In the genomic region with DNA sequence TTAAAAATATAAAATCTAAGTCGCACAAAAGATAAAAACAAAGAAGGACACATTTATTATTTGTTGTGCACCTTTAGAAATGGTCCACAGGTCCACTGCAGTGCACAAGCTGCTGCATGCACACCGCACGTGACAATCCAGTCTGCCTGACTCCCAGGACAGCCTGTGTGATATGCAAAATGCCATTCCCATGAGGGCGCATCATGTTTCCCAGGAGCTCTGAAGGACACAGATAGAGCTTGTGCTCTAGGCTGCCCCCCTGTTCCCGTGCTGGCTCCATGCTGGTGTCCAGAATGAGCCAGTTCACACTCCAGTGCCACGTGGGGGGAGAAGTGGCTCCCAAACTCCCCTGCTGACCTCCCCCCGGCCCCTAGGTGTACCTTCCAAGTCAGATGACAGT, we compare ENCODE assay signal across 10 cellular contexts. TPM values are rescaled to one million over a fixed set of nuclear protein-coding genes. Genes with fewer than 3 reads are reported as not detected.
A peak's percentile ranks its signal among the peaks of the same experiment; 100 is the strongest.
DNase-seq lines count a peak whose midpoint lies in the region; ATAC-seq and TF ChIP-seq lines count a peak whose summit lies in the region.
"Had no signal": no experiment of that assay in that cellular context is flagged by ENCODE, and none has a peak within 500 bp of the region (broad histone marks: within the 10 kb centered on the region; RNA-seq: fewer than 3 reads in every experiment).

No MANE protein-coding gene starts in this region.

- no peaks in the 10 kb centered on the region for H4K20me1 ChIP-seq in MM.1S (ENCODE audit: insufficient read depth, low read length)

- H3K9ac ChIP-seq in MM.1S (ENCODE audit: low read length), result no peak overlapping the region

- no peaks in the 10 kb centered on the region for H3K79me2 ChIP-seq in MM.1S (ENCODE audit: low read length)

- WGBS in transverse colon (ENCODE audit: low coverage in 1 of 2), 2 donors, result 63 to 88% methylated on average over 3 to 7 of the region's 7 CpGs

- H3K27me3 ChIP-seq in MM.1S (replicated peaks; ENCODE audit: insufficient read depth, low read length) (no peaks in the 10 kb centered on the region), transverse colon (no peaks in the 10 kb centered on the region)

- TF ChIP-seq POLR2A in transverse colon (IDR thresholded peaks at IDR 0.05), result no peak

- no peak overlapping the region for H3K4me2 ChIP-seq in MM.1S (ENCODE audit: low read depth, low read length)

- no peaks in the 10 kb centered on the region for H3K4me1 ChIP-seq in MM.1S (ENCODE audit: low read length)
- H3K4me1 ChIP-seq in transverse colon, result no peaks in the 10 kb centered on the region

- no peak overlapping the region for H2AFZ ChIP-seq in MM.1S (ENCODE audit: low read length)

- DNase-seq in ACHN (peak; percentile 54), MM.1S (peak; percentile 10), amniotic epithelial cell (ENCODE audit: low read depth) (peak; percentile 73), islet precursor cell (peak; percentile 92), NCI-H2081 treated with DMSO at 0.1 percent for 48 hours (lab: John Stamatoyannopoulos, UW) (no peak), transverse colon (no peak), left lobe of liver (ENCODE audit: low spot score) (no peak)
- no peak for DNase-seq in stimulated activated CD8-positive, alpha-beta memory T cell treated with anti-CD3 and anti-CD28 coated beads, Interleukin-4, amount 100 ng/mL, for 48 hours

- H3F3A ChIP-seq in MM.1S (ENCODE audit: insufficient read depth, low read length), result no peaks in the 10 kb centered on the region

- H3K9me2 ChIP-seq in MM.1S (replicated peaks; ENCODE audit: insufficient read depth, low read length), result no peaks in the 10 kb centered on the region

- no peak overlapping the region for H3K4me3 ChIP-seq in MM.1S (ENCODE audit: low read length)
- H3K4me3 ChIP-seq in transverse colon, result no peak overlapping the region

- H3K36me3 ChIP-seq in MM.1S (replicated peaks; ENCODE audit: insufficient read depth, low read length), result no peaks in the 10 kb centered on the region
- no peaks in the 10 kb centered on the region for H3K36me3 ChIP-seq in transverse colon

- intact Hi-C loops in transverse colon (cut with DNase I; ENCODE audit: low total_unique reads), result loop anchor here (2.0 to 5.0 kb wide), 2 partner anchors 59 to 186 kb away; no protein-coding TSS in a partner anchor

- in situ Hi-C loops in ACHN (cut with HindIII; ENCODE audit: low pct_ligation_motif_present, low pct_unique_long_range_greater_than_20kb, low sequenced_read_pairs), result no loop called here
- in situ Hi-C loops in transverse colon (cut with MboI; ENCODE audit: low pct_ligation_motif_present in 1 of 4, low pct_unique_long_range_greater_than_20kb in 1 of 4, low sequenced_read_pairs in 3 of 4), result loop anchor here in 1 of 4 donors (25.0 kb wide), 1 partner anchor 136 kb away; a partner anchor contains a TSS

- no peak for TF ChIP-seq EP300 in transverse colon (IDR thresholded peaks at IDR 0.05; ENCODE audit: low read depth)

- no peak overlapping the region for H3K27ac ChIP-seq in MM.1S (ENCODE audit: low read length)
- no peak overlapping the region for H3K27ac ChIP-seq in transverse colon

- H3K9me3 ChIP-seq in MM.1S (replicated peaks; ENCODE audit: insufficient read depth, low read length) (no peaks in the 10 kb centered on the region), transverse colon (no peaks in the 10 kb centered on the region)

- ATAC-seq in left lobe of liver, result no peak

- TF ChIP-seq CTCF in MM.1S (IDR thresholded peaks at IDR 0.05; ENCODE audit: low read length) (no peak), transverse colon (IDR thresholded peaks at IDR 0.05) (no peak)

RNA-seq across cellular contexts. Expression of a gene that starts 26.5 kb away (rescaled TPM):
- total RNA-seq in transverse colon (under 1 TPM in 2 of 4 donors, not detected in 2; 0.27 to 0.32 TPM), left lobe of liver (0.73 TPM)
- total RNA-seq: T-helper 1 cell treated with Interleukin-12 subunit alpha and Interleukin-12 subunit beta and Interleukin-4 antibody, amounts not matched to agents 30 ng/mL and 1 ng/mL, for 36 hours had no signal

RNA-seq across cellular contexts. Expression of a gene that starts 33.5 kb away (rescaled TPM):
- total RNA-seq in transverse colon, result not detected
- total RNA-seq in left lobe of liver, result 0.05 TPM
- total RNA-seq: mesenteric fat pad; T-helper 1 cell treated with Interleukin-12 subunit alpha and Interleukin-12 subunit beta and Interleukin-4 antibody, amounts not matched to agents 30 ng/mL and 1 ng/mL, for 36 hours had no signal

RNA-seq across cellular contexts. Expression of a gene that starts 47.0 kb away (rescaled TPM):
- total RNA-seq in transverse colon (10 to 100 TPM in 2 of 4 donors, 1 to 10 TPM in 2; 2.6 to 14.3 (median 6.7) TPM), left lobe of liver (not detected)
- total RNA-seq: T-helper 1 cell treated with Interleukin-12 subunit alpha and Interleukin-12 subunit beta and Interleukin-4 antibody, amounts not matched to agents 30 ng/mL and 1 ng/mL, for 36 hours had no signal

Comparison
In these comparisons a context has a peak if more than half of its experiments do, and no peak if none do; other contexts are left out.
1. DNase-seq: peak in ACHN (single experiment), MM.1S (single experiment), amniotic epithelial cell (single experiment) and islet precursor cell (single experiment); none in NCI-H2081 treated with DMSO at 0.1 percent for 48 hours (single experiment), stimulated activated CD8-positive, alpha-beta memory T cell treated with anti-CD3 and anti-CD28 coated beads, Interleukin-4, amount 100 ng/mL, for 48 hours (single experiment), transverse colon (single experiment) and left lobe of liver (single experiment).